Comparison of ENCODE assay signal across 8 cellular contexts in the genomic region with DNA sequence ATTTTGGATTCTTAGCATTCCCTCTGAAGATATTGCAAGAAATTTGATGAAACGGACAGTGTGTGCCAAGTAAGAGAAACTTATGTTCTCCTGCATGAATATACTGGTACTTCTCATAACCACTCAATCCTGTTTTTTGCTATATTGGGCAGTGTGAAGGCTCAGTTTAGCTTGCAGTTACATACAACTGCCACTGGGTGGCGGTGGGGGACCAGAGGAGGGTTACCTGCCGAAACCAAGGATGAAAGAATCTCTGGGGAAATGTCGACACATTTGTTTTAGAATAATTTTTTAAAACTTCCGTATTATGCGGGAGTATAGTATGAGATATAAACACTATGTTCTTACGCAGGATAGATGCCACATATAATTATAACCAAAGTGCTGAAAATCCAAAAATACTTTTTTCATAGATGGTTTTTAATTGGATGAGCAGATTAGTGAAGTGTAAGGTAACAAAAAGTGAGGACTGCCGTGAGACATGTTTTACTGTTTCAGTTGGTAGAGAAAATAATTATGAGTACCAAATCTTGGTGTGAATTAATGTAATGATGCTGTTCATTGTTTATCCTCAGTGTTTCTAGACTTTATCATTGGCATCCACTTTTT. TPM values are rescaled to one million over a fixed set of nuclear protein-coding genes. Genes with fewer than 3 reads are reported as not detected.
DNase-seq lines count a peak whose midpoint lies in the region; ATAC-seq, FAIRE-seq and TF ChIP-seq lines count a peak whose summit lies in the region.

No MANE protein-coding gene starts in this region.

- DNase-seq in GM12892 (ENCODE audit: insufficient read length) (no peak), NCI-H1048 (lab: John Stamatoyannopoulos, UW) (peak; percentile 29), cardiac septum (ENCODE audit: low spot score) (peak; percentile 80), retinal pigment epithelial cell (ENCODE audit: low read depth) (no peak), cortex of kidney (lab: John Stamatoyannopoulos, UW) (no peak)
- peak; percentile 70 for DNase-seq in activated naive CD8-positive, alpha-beta T cell treated with anti-CD3 and anti-CD28 coated beads for 36 hours

- peak overlapping the region; percentile 47 for H3K4me3 Mint-ChIP-seq in activated naive CD8-positive, alpha-beta T cell treated with anti-CD3 and anti-CD28 coated beads for 36 hours

- intact Hi-C loops in cardiac septum (cut with DNase I), result no loop called here

- H3K4me2 ChIP-seq in SU-DHL-6 (ENCODE audit: low read depth, low read length, poor library complexity, severe bottlenecking), result peak overlapping the region; percentile 63

- H3F3A ChIP-seq in SU-DHL-6 (ENCODE audit: insufficient read depth), result peaks cover 23% of the 10 kb centered on the region; the same call in 1 of the 2 replicates

- no peak overlapping the region for H3K27ac Mint-ChIP-seq in activated naive CD8-positive, alpha-beta T cell treated with anti-CD3 and anti-CD28 coated beads for 36 hours

- H3K36me3 Mint-ChIP-seq in activated naive CD8-positive, alpha-beta T cell treated with anti-CD3 and anti-CD28 coated beads for 36 hours, result peaks cover 22% of the 10 kb centered on the region

- no peaks in the 10 kb centered on the region for H3K27me3 ChIP-seq in SU-DHL-6 (ENCODE audit: low read length)

- H3K4me3 ChIP-seq in SU-DHL-6 (ENCODE audit: insufficient read depth, low read length, poor library complexity, severe bottlenecking), result no peak overlapping the region
- H3K4me3 ChIP-seq in retinal pigment epithelial cell (ENCODE audit: low read length), result no peak overlapping the region

- H3K4me1 Mint-ChIP-seq in activated naive CD8-positive, alpha-beta T cell treated with anti-CD3 and anti-CD28 coated beads for 36 hours, result peaks cover 27% of the 10 kb centered on the region

- 0 out of 2 replicates have a peak, but pooled peaks cover 6% of the 10 kb centered on the region for H4K20me1 ChIP-seq in SU-DHL-6 (ENCODE audit: low read depth, low read length)

- no peak overlapping the region for H3K9ac ChIP-seq in SU-DHL-6 (ENCODE audit: low read length)

- TF ChIP-seq CTCF in SU-DHL-6 (IDR thresholded peaks at IDR 0.05; ENCODE audit: insufficient read depth, low read length, poor library complexity, severe bottlenecking) (peak; percentile 97), retinal pigment epithelial cell (conservative IDR thresholded peaks at IDR 0.05; ENCODE audit: low read depth, low read length) (peak; percentile 98)

- no peaks in the 10 kb centered on the region for H3K9me3 ChIP-seq in SU-DHL-6 (ENCODE audit: insufficient read depth, low read length)

- H2AFZ ChIP-seq in SU-DHL-6 (ENCODE audit: low read depth, low read length, severe bottlenecking), result no peak overlapping the region

- peaks cover 50% of the 10 kb centered on the region for H3K79me2 ChIP-seq in SU-DHL-6 (ENCODE audit: insufficient read depth, low read length)

- H3K27me3 Mint-ChIP-seq in activated naive CD8-positive, alpha-beta T cell treated with anti-CD3 and anti-CD28 coated beads for 36 hours, result no peaks in the 10 kb centered on the region

- no peak overlapping the region for H3K27ac ChIP-seq in SU-DHL-6 (ENCODE audit: low read depth, low read length)

- H3K36me3 ChIP-seq in SU-DHL-6 (ENCODE audit: low read length), result peaks cover 42% of the 10 kb centered on the region

- peak; percentile 92 for ATAC-seq in HG02623 (IDR thresholded peaks at IDR 0.05; ENCODE audit: unreplicated experiment)

- H3K9me2 ChIP-seq in SU-DHL-6 (replicated peaks; ENCODE audit: insufficient read depth, low read length), result no peaks in the 10 kb centered on the region

- no peak for TF ChIP-seq POLR2A in GM12892 (IDR thresholded peaks at IDR 0.05; ENCODE audit: low read depth, low read length)

- no peaks in the 10 kb centered on the region for H3K9me3 Mint-ChIP-seq in activated naive CD8-positive, alpha-beta T cell treated with anti-CD3 and anti-CD28 coated beads for 36 hours

- peak; percentile 93 for FAIRE-seq in GM12892 (lab: Jason Lieb, UNC)

RNA-seq across cellular contexts. Expression of a gene that starts 9.7 kb away (rescaled TPM):
- 26.6 TPM for polyA plus RNA-seq in GM12892 (2012; ENCODE audit: missing spikeins)
- 10 to 100 TPM; 40.1 to 42.5 TPM for total RNA-seq in activated naive CD8-positive, alpha-beta T cell treated with anti-CD3 and anti-CD28 coated beads for 36 hours
- 13.3 TPM for total RNA-seq in cardiac septum

RNA-seq across cellular contexts. Expression of a gene that starts 39.5 kb away (rescaled TPM):
- 9.6 TPM for polyA plus RNA-seq in GM12892 (2012; ENCODE audit: missing spikeins)
- total RNA-seq in activated naive CD8-positive, alpha-beta T cell treated with anti-CD3 and anti-CD28 coated beads for 36 hours, result 1 to 10 TPM; 9.3 to 9.5 TPM
- total RNA-seq in cardiac septum, result 35.0 TPM

Comparison
In these comparisons a context has a peak if more than half of its experiments do, and no peak if none do; other contexts are left out.
1. DNase-seq: peak in NCI-H1048 (single experiment), activated naive CD8-positive, alpha-beta T cell treated with anti-CD3 and anti-CD28 coated beads for 36 hours (single experiment) and cardiac septum (single experiment); none in GM12892 (single experiment), retinal pigment epithelial cell (single experiment) and cortex of kidney (single experiment).